In the genomic region with DNA sequence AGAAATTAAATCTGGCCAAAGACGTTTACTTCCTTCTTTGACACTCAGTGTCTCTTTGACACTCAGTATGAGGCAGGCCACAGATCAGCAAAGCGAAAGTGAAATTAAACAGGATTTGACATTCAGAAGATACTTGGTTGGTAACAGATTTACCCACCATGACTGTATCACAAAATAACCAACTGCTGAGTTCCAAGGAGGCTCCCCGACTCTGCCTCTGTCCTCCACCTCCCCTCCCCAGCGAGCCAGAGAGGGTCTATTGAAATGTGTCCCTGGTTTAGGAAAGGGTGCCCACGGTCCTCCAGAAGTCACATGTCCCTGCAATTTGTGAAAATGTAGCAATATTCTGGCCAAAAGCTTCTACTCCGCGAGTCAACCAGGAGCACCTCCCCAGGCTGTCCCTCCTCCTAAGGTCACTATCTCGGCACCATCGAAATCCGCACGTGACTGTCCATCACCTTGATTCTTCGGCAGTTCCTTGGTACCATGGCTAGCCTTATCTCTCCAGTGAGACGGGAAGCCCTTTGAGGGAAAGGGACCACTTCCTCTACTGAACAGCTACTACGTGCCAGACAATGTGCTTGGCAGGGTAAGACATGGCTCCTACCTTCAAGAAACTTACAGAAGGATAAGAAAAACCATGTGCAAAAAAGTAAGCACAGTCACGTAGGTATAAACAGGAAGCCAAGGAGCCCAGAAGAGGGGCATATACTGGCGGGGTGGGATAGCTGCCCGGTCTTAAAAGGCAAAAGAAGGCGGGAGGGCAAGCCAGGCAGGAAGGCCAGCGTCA, we compare ENCODE assay signal across 8 cellular contexts. TPM values are rescaled to one million over a fixed set of nuclear protein-coding genes. Genes with fewer than 3 reads are reported as not detected.
DNase-seq lines count a peak whose midpoint lies in the region; ATAC-seq, FAIRE-seq and TF ChIP-seq lines count a peak whose summit lies in the region.

No MANE protein-coding gene starts in this region.

- H2AFZ ChIP-seq in H1 (ENCODE audit: low read length), result peak overlapping the region; percentile 89; the same call in 1 of the 2 replicates

- no peaks in the 10 kb centered on the region for H3K36me3 ChIP-seq in CD8-positive, alpha-beta T cell (ENCODE audit: insufficient read depth, low read length)
- H3K36me3 ChIP-seq in H1 (ENCODE audit: control insufficient read depth in 2 of 4, insufficient read depth in 4 of 4, low read length in 3 of 4) (no peaks in the 10 kb centered on the region), thyroid gland (no peaks in the 10 kb centered on the region)

- ATAC-seq in CD8-positive, alpha-beta T cell, result peak; percentile 47
- ATAC-seq in GM19463 (IDR thresholded peaks at IDR 0.05; ENCODE audit: unreplicated experiment), result peak; percentile 26

- no peak overlapping the region for H2AK5ac ChIP-seq in H1 (ENCODE audit: low read depth, low read length)

- H2BK12ac ChIP-seq in H1 (ENCODE audit: low read depth, low read length), result 0 out of 2 replicates have a peak overlapping the region, but pooled peaks have one; percentile 52

- peak in 6 of 7 experiments; percentile 9 to 55 (median 30) for DNase-seq in CD8-positive, alpha-beta T cell
- DNase-seq in HL-60 (ENCODE audit: low read depth in 1 of 2, low spot score in 1 of 2) (peak; percentile 43 to 78), H1 (ENCODE audit: low read depth in 1 of 2, low spot score in 2 of 2) (no peak), myocyte (ENCODE audit: low read depth) (peak; percentile 30), thyroid gland (no peak), NCI-H446 treated with DMSO at 0.1 percent for 48 hours (lab: John Stamatoyannopoulos, UW) (no peak)
- peak; percentile 42 for DNase-seq in activated CD4-positive, alpha-beta T cell treated with anti-CD3 and anti-CD28 coated beads for 48 hours

- H3K4me1 Mint-ChIP-seq in CD8-positive, alpha-beta T cell (ENCODE audit: low read depth), result peaks cover 46% of the 10 kb centered on the region

- POLR2A ChIA-PET in CD8-positive, alpha-beta T cell (lab: Charles Lee), result interaction anchor here (0.8 to 4.3 kb wide), 6 partner anchors 10 to 1116 kb away, joined by 3 to 28 read pairs (median 4); a partner anchor contains a TSS
- POLR2A ChIA-PET in H1 (lab: Charles Lee; ENCODE audit: partially characterized antibody), result interaction anchor here (0.9 to 1.9 kb wide), 3 partner anchors 8 to 112 kb away, joined by 3 to 5 read pairs (median 3); a partner anchor contains a TSS

- H3K4me3 ChIP-seq in CD8-positive, alpha-beta T cell (ENCODE audit: low read depth, low read length), result peak overlapping the region; percentile 60
- H3K4me3 ChIP-seq in HL-60 (replicated peaks; ENCODE audit: insufficient read depth, low read length) (peak overlapping the region; percentile 70), H1 (ENCODE audit: extremely low read depth in 1 of 4, insufficient read depth in 2 of 4, low read depth in 3 of 4, low read length in 4 of 4) (peak overlapping the region; percentile 61 to 84 (median 83); a peak in 7 of 8 replicates), thyroid gland (replicated peaks in 1 of 3) (peak overlapping the region in 2 of 3 donors; percentile 86 to 92)

- H3K9ac ChIP-seq in H1 (replicated peaks in 1 of 4; ENCODE audit: extremely low read depth in 1 of 4, low read depth in 3 of 4, low read length in 3 of 4), result peak overlapping the region in 1 of 4 experiments; percentile 61; a peak in 3 of 7 replicates

- 65% methylated on average over 19 of the region's 19 CpGs; no CpG with 5 or more reads in 1 of the 2 experiments for WGBS in H1 (ENCODE audit: extremely low coverage in 1 of 2, insufficient coverage in 1 of 2, insufficient read length in 1 of 2, insufficient replicate concordance in 2 of 2, low coverage in 1 of 2, low lambda C conversion rate in 2 of 2, missing lambda C conversion rate in 1 of 2), 2 experiments
- WGBS in thyroid gland, 2 donors, result 58 to 64% methylated on average over 19 of the region's 19 CpGs

- no peak for TF ChIP-seq EP300 in H1 (IDR thresholded peaks at IDR 0.05; ENCODE audit: borderline replicate concordance in 1 of 2, low read depth in 2 of 2, low read length in 2 of 2)

- H4K20me1 ChIP-seq in H1 (replicated peaks in 1 of 2; ENCODE audit: control insufficient read depth in 1 of 2, insufficient read depth in 2 of 2, low read length in 2 of 2), result peaks cover 0 to 2% of the 10 kb centered on the region in 2 experiments

- no peaks in the 10 kb centered on the region; the same call in 1 of the 2 replicates for H3K79me1 ChIP-seq in H1 (ENCODE audit: low read depth, low read length)

- no peak for FAIRE-seq in H1 (lab: Jason Lieb, UNC)

- H3K27me3 Mint-ChIP-seq in CD8-positive, alpha-beta T cell (ENCODE audit: low read depth), result no peaks in the 10 kb centered on the region

- TF ChIP-seq CTCF in CD8-positive, alpha-beta T cell (IDR thresholded peaks at IDR 0.05), result no peak
- TF ChIP-seq CTCF in HL-60 (IDR thresholded peaks at IDR 0.05; ENCODE audit: insufficient read depth, low read length), result no peak
- no peak for TF ChIP-seq CTCF in H1 (IDR thresholded peaks at IDR 0.05; ENCODE audit: control extremely low read depth in 1 of 3, insufficient read depth in 1 of 3, low read depth in 1 of 3, low read length in 3 of 3)
- TF ChIP-seq CTCF in thyroid gland (IDR thresholded peaks at IDR 0.05), result no peak

- H2BK20ac ChIP-seq in H1 (ENCODE audit: low read length), result no peak overlapping the region

- no peak overlapping the region for H2BK120ac ChIP-seq in H1 (replicated peaks; ENCODE audit: low read depth, low read length)

- H3K4ac ChIP-seq in H1 (replicated peaks; ENCODE audit: insufficient read length, low read depth, low read length), result no peak overlapping the region

- H3K27ac ChIP-seq in CD8-positive, alpha-beta T cell (ENCODE audit: low read depth, low read length), result peak overlapping the region; percentile 85
- H3K27ac ChIP-seq in HL-60 (replicated peaks), result peak overlapping the region; percentile 68
- H3K27ac ChIP-seq in H1 (ENCODE audit: low read depth, low read length), result no peak overlapping the region
- peak overlapping the region; percentile 71 to 88 (median 88) for H3K27ac ChIP-seq in thyroid gland

- no peak overlapping the region for H4K91ac ChIP-seq in H1 (replicated peaks; ENCODE audit: insufficient read length, low read length)

- peak overlapping the region; percentile 81; the same call in 1 of the 2 replicates for H4K8ac ChIP-seq in H1 (ENCODE audit: extremely low read depth, insufficient read depth, low read length)

- TF ChIP-seq RAD21 in H1 (IDR thresholded peaks at IDR 0.05 in 1 of 2, conservative IDR thresholded peaks at IDR 0.05 in 1 of 2; ENCODE audit: low read depth in 2 of 2, low read length in 2 of 2), result no peak

- no peak overlapping the region for H4K5ac ChIP-seq in H1 (ENCODE audit: insufficient read length, low read depth, low read length)

- peaks cover 5% of the 10 kb centered on the region; the same call in 1 of the 2 replicates for H3K23me2 ChIP-seq in H1 (ENCODE audit: low read depth, low read length)

- no peak overlapping the region for H3K14ac ChIP-seq in H1 (ENCODE audit: insufficient read length)

- H3K4me3 Mint-ChIP-seq in CD8-positive, alpha-beta T cell, result peak overlapping the region; percentile 87

- H3K4me2 ChIP-seq in H1 (ENCODE audit: insufficient read depth in 1 of 2, low read depth in 2 of 2, low read length in 2 of 2), result peak overlapping the region; percentile 77 to 94

- H2BK5ac ChIP-seq in H1 (ENCODE audit: low read depth, low read length), result no peak overlapping the region

- no peaks in the 10 kb centered on the region for H3K9me3 Mint-ChIP-seq in CD8-positive, alpha-beta T cell

- no peaks in the 10 kb centered on the region for H3K79me2 ChIP-seq in H1 (ENCODE audit: control insufficient read depth in 1 of 2, insufficient read depth in 2 of 2, low read length in 2 of 2)

- intact Hi-C loops in CD8-positive, alpha-beta T cell (cut with DNase I, micrococcal nuclease), result loop anchor here (1.0 to 5.0 kb wide), 6 partner anchors 34 to 1391 kb away; a partner anchor contains a TSS
- intact Hi-C loops in thyroid gland (cut with DNase I), result no loop called here

- H3K9me3 ChIP-seq in CD8-positive, alpha-beta T cell (ENCODE audit: low read length), result no peaks in the 10 kb centered on the region
- no peaks in the 10 kb centered on the region for H3K9me3 ChIP-seq in H1 (ENCODE audit: insufficient read depth in 2 of 2, low read depth in 1 of 2, low read length in 1 of 2)
- H3K9me3 ChIP-seq in thyroid gland, result no peaks in the 10 kb centered on the region

- no peak overlapping the region for H3K56ac ChIP-seq in H1 (replicated peaks; ENCODE audit: insufficient read length, low read depth, low read length)

- 0 out of 2 replicates have a peak overlapping the region, but pooled peaks have one; percentile 63 for H2BK15ac ChIP-seq in H1 (ENCODE audit: low read length)

- no peak for TF ChIP-seq POLR2A in H1 (IDR thresholded peaks at IDR 0.05; ENCODE audit: control extremely low read depth in 1 of 2, low read depth in 2 of 2, low read length in 2 of 2)
- no peak for TF ChIP-seq POLR2A in thyroid gland (IDR thresholded peaks at IDR 0.05)

- H3K36me3 Mint-ChIP-seq in CD8-positive, alpha-beta T cell, result peaks cover 42% of the 10 kb centered on the region

- CTCF ChIA-PET in CD8-positive, alpha-beta T cell (lab: Charles Lee), result no interaction called here
- CTCF ChIA-PET in H1 (lab: Charles Lee; ENCODE audit: partially characterized antibody), result interaction anchor here (0.8 kb wide), 1 partner anchor 145 kb away, joined by 3 read pairs; no protein-coding TSS in a partner anchor

- peaks cover 29% of the 10 kb centered on the region for H3K4me1 ChIP-seq in CD8-positive, alpha-beta T cell (ENCODE audit: insufficient read depth, low read length)
- H3K4me1 ChIP-seq in H1 (replicated peaks in 1 of 4; ENCODE audit: control insufficient read depth in 3 of 4, insufficient read depth in 4 of 4, low read length in 3 of 4) (peaks cover 4% of the 10 kb centered on the region in 4 experiments; a peak in 6 of 7 replicates), thyroid gland (peaks cover 0 to 18% of the 10 kb centered on the region in 2 donors)

- H3K27ac Mint-ChIP-seq in CD8-positive, alpha-beta T cell, result peak overlapping the region; percentile 94

- no peak overlapping the region for H3K23ac ChIP-seq in H1 (ENCODE audit: insufficient read length)

- no peaks in the 10 kb centered on the region for H3K27me3 ChIP-seq in CD8-positive, alpha-beta T cell (ENCODE audit: insufficient read depth, low read length)
- H3K27me3 ChIP-seq in HL-60 (ENCODE audit: insufficient read depth, poor library complexity, severe bottlenecking), result no peaks in the 10 kb centered on the region
- H3K27me3 ChIP-seq in H1 (replicated peaks in 1 of 4; ENCODE audit: control insufficient read depth in 3 of 4, extremely low read depth in 1 of 4, insufficient read depth in 3 of 4, low read length in 3 of 4), result peaks cover 0 to 10% (median 6%) of the 10 kb centered on the region in 4 experiments; a peak in 5 of 7 replicates
- H3K27me3 ChIP-seq in thyroid gland, result no peaks in the 10 kb centered on the region

- H3K18ac ChIP-seq in H1 (ENCODE audit: extremely low read depth, low read length), result peak overlapping the region; percentile 57; the same call in 1 of the 2 replicates

RNA-seq across cellular contexts. Expression of a gene that starts 1.5 kb away (rescaled TPM):
- 10 to 100 TPM; 53.2 to 54.1 TPM for total RNA-seq in CD8-positive, alpha-beta T cell
- 3.1 and 3.7 TPM in 2 replicates for total RNA-seq in H1 (2021; fragmentation: NEBNext Ultra II Directional; extraction: Animal tissue kit (Norgen Biotek cat#: 25700))
- 1.3 and 1.9 TPM in 2 replicates for polyA plus RNA-seq in H1 (2011; rRNA removed)
- 3.0 TPM for polyA plus RNA-seq in H1 (2011; cell fraction: cytosol; rRNA removed)
- 1.6 TPM for polyA plus RNA-seq in H1 (2011; cell fraction: nucleus; rRNA removed)
- polyA plus RNA-seq in H1 (2012, experiment 1 of 2), result 1.5 to 2.5 TPM (median 2.3 TPM) in 4 replicates
- polyA plus RNA-seq in H1 (2012, experiment 2 of 2), result 2.0 TPM
- polyA plus RNA-seq in H1 (2013, experiment 1 of 2), result 2.2 TPM
- polyA plus RNA-seq in H1 (2013, experiment 2 of 2), result 2.0 TPM
- polyA minus RNA-seq in H1 (2011; rRNA and poly(A)+ RNA removed), result 1.2 and 1.4 TPM in 2 replicates
- polyA minus RNA-seq in H1 (2011; cell fraction: cytosol; rRNA and poly(A)+ RNA removed), result 0.95 TPM
- polyA minus RNA-seq in H1 (2011; cell fraction: nucleus; rRNA and poly(A)+ RNA removed), result 1.9 TPM
- total RNA-seq in myocyte (2.4 and 5.9 TPM in 2 replicates), thyroid gland (10 to 100 TPM; 15.0 to 38.7 (median 23.8) TPM)
- 3.5 TPM for polyA plus RNA-seq in myocyte (2012)

Comparison
In these comparisons a context has a peak if more than half of its experiments do, and no peak if none do; other contexts are left out.
1. DNase-seq: peak in CD8-positive, alpha-beta T cell (6 of 7), HL-60 (2 of 2), activated CD4-positive, alpha-beta T cell treated with anti-CD3 and anti-CD28 coated beads for 48 hours (single experiment) and myocyte (single experiment); none in H1 (0 of 2), thyroid gland (0 of 2) and NCI-H446 treated with DMSO at 0.1 percent for 48 hours (single experiment).
2. Peak in every context shown above with its lines, with median percentiles within 50 percentile points of each other: H3K4me3 ChIP-seq.